ENCODE assay signal across 17 cellular contexts in the genomic region with DNA sequence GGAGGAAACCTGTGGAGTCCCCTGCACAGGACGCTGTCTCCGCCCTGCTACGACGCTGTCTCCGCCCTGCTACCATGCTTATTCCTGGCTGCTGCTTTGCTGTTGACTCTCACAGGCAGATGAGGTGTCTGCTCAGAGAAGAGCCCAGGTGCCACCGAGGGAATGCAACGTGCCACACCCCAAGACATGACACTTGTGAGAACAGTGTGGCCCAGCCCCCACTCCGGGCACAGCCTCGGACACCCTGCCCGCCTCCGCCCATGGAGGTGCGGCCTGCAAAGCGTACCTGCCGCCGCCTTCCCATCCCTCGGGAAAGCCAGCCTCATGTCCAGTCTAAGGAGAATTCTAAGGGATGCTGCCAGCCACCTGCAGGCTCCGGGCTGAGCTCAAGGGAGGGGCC. TPM values are rescaled to one million over a fixed set of nuclear protein-coding genes. Genes with fewer than 3 reads are reported as not detected.
DNase-seq lines count a peak whose midpoint lies in the region; ATAC-seq and TF ChIP-seq lines count a peak whose summit lies in the region.
"Had no signal": no experiment of that assay in that cellular context is flagged by ENCODE, and none has a peak within 500 bp of the region (broad histone marks: within the 10 kb centered on the region; RNA-seq: fewer than 3 reads in every experiment).

No MANE protein-coding gene starts in this region.

- H3K9me3 Mint-ChIP-seq in WTC11, result no peaks in the 10 kb centered on the region

- H3K36me3 Mint-ChIP-seq in WTC11, result no peaks in the 10 kb centered on the region
- H3K36me3 Mint-ChIP-seq: CD4-positive, alpha-beta memory T cell had no signal

- no peak for TF ChIP-seq CTCF in WTC11 (IDR thresholded peaks at IDR 0.05)

- peaks cover 11% of the 10 kb centered on the region for H3K4me1 Mint-ChIP-seq in WTC11

- POLR2A ChIA-PET in WTC11 (lab: Charles Lee), result no interaction called here

- no peak overlapping the region for H3K4me3 Mint-ChIP-seq in WTC11
- H3K4me3 Mint-ChIP-seq: B cell; CD4-positive, alpha-beta memory T cell had no signal

- peak; percentile 37 for DNase-seq in DMS153 treated with DMSO at 0.1 percent for 48 hours (lab: John Stamatoyannopoulos, UW; ENCODE audit: unreplicated experiment)
- no peak for DNase-seq in DMS153 (lab: John Stamatoyannopoulos, UW)
- DNase-seq in HT-29 (ENCODE audit: low spot score), result peak; percentile 59
- peak; percentile 51 for DNase-seq in NCI-H69 (lab: John Stamatoyannopoulos, UW)
- DNase-seq in left colon, result peak; percentile 41 to 46
- no peak for DNase-seq in stimulated activated CD4-positive, alpha-beta T cell treated with anti-CD3 and anti-CD28 coated beads, Interleukin-4, amount 100 ng/mL, for 24 hours
- no peak for DNase-seq in WTC11 (ENCODE audit: low spot score)
- DNase-seq: GF-D8; NCI-H2029; NCI-H446 treated with DMSO at 0.1 percent for 48 hours; NK-92 treated with Interleukin-12 subunit alpha and Interleukin-12 subunit beta, amount 100 ng/mL, for 24 hours; OCI-M1; T-helper 2 cell had no signal

- CTCF ChIA-PET in WTC11 (lab: Charles Lee), result interaction anchor here (1.0 to 2.2 kb wide), 2 partner anchors 13 to 72 kb away, joined by 3 to 20 read pairs; a partner anchor contains a TSS

- peak; percentile 85 for ATAC-seq in left colon
- ATAC-seq in WTC11, result no peak
- no peak for ATAC-seq in HG03108 (IDR thresholded peaks at IDR 0.05; ENCODE audit: unreplicated experiment)

- intact Hi-C loops in left colon (cut with DNase I, micrococcal nuclease), result loop anchor here in 1 of 2 donors (10.0 kb wide), 1 partner anchor 116 kb away; no protein-coding TSS in a partner anchor

- H3K27me3 Mint-ChIP-seq in WTC11 (ENCODE audit: low read depth), result no peaks in the 10 kb centered on the region
- H3K27me3 Mint-ChIP-seq: B cell; CD4-positive, alpha-beta memory T cell had no signal

- no peak overlapping the region for H3K27ac Mint-ChIP-seq in WTC11
- H3K27ac Mint-ChIP-seq: B cell had no signal

TF ChIP-seq in WTC11, 78 proteins besides CTCF, POLR2A, EP300 and RAD21:
- TF ChIP-seq NR3C1 (CRISPR knock-in tag; conservative IDR thresholded peaks at IDR 0.05; ENCODE audit: low read depth), result no peak
- no peak for TF ChIP-seq CREB1 (CRISPR knock-in tag; IDR thresholded peaks at IDR 0.05)
- TF ChIP-seq, protein P1, sequence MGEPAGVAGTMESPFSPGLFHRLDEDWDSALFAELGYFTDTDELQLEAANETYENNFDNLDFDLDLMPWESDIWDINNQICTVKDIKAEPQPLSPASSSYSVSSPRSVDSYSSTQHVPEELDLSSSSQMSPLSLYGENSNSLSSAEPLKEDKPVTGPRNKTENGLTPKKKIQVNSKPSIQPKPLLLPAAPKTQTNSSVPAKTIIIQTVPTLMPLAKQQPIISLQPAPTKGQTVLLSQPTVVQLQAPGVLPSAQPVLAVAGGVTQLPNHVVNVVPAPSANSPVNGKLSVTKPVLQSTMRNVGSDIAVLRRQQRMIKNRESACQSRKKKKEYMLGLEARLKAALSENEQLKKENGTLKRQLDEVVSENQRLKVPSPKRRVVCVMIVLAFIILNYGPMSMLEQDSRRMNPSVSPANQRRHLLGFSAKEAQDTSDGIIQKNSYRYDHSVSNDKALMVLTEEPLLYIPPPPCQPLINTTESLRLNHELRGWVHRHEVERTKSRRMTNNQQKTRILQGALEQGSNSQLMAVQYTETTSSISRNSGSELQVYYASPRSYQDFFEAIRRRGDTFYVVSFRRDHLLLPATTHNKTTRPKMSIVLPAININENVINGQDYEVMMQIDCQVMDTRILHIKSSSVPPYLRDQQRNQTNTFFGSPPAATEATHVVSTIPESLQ (CRISPR knock-in tag; IDR thresholded peaks at IDR 0.05), result no peak
- TF ChIP-seq, protein P2, sequence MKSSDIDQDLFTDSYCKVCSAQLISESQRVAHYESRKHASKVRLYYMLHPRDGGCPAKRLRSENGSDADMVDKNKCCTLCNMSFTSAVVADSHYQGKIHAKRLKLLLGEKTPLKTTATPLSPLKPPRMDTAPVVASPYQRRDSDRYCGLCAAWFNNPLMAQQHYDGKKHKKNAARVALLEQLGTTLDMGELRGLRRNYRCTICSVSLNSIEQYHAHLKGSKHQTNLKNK (CRISPR knock-in tag; IDR thresholded peaks at IDR 0.05), result no peak
- TF ChIP-seq, protein P3, sequence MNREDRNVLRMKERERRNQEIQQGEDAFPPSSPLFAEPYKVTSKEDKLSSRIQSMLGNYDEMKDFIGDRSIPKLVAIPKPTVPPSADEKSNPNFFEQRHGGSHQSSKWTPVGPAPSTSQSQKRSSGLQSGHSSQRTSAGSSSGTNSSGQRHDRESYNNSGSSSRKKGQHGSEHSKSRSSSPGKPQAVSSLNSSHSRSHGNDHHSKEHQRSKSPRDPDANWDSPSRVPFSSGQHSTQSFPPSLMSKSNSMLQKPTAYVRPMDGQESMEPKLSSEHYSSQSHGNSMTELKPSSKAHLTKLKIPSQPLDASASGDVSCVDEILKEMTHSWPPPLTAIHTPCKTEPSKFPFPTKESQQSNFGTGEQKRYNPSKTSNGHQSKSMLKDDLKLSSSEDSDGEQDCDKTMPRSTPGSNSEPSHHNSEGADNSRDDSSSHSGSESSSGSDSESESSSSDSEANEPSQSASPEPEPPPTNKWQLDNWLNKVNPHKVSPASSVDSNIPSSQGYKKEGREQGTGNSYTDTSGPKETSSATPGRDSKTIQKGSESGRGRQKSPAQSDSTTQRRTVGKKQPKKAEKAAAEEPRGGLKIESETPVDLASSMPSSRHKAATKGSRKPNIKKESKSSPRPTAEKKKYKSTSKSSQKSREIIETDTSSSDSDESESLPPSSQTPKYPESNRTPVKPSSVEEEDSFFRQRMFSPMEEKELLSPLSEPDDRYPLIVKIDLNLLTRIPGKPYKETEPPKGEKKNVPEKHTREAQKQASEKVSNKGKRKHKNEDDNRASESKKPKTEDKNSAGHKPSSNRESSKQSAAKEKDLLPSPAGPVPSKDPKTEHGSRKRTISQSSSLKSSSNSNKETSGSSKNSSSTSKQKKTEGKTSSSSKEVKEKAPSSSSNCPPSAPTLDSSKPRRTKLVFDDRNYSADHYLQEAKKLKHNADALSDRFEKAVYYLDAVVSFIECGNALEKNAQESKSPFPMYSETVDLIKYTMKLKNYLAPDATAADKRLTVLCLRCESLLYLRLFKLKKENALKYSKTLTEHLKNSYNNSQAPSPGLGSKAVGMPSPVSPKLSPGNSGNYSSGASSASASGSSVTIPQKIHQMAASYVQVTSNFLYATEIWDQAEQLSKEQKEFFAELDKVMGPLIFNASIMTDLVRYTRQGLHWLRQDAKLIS (CRISPR knock-in tag; IDR thresholded peaks at IDR 0.05; ENCODE audit: borderline replicate concordance), result no peak

RNA-seq across cellular contexts. Expression of a gene that starts 15.6 kb away (rescaled TPM):
- total RNA-seq in HT-29 (2014; rRNA removed; shearing (Covaris generic)), result 88.8 and 98.8 TPM in 2 replicates
- total RNA-seq in left colon (10 to 100 TPM in 1 of 2 donors, 1 to 10 TPM in 1; 8.1 to 10.6 TPM), WTC11 (2021) (20.0 to 20.8 TPM (median 20.2 TPM) in 3 replicates)

RNA-seq across cellular contexts. Expression of a gene that starts 23.9 kb away (rescaled TPM):
- 197 and 202 TPM in 2 replicates for total RNA-seq in HT-29 (2014; rRNA removed; shearing (Covaris generic))
- total RNA-seq in left colon (10 to 100 TPM; 39.5 to 41.0 TPM), WTC11 (2021) (32.5 to 43.3 TPM (median 33.8 TPM) in 3 replicates)

RNA-seq across cellular contexts. Expression of a gene that starts 36.2 kb away (rescaled TPM):
- total RNA-seq in HT-29 (2014; rRNA removed; shearing (Covaris generic)), result 57.4 and 59.7 TPM in 2 replicates
- total RNA-seq in left colon (1 to 10 TPM; 2.3 to 2.8 TPM), WTC11 (2021) (115 to 136 TPM (median 123 TPM) in 3 replicates)
- total RNA-seq: CD4-positive, alpha-beta memory T cell; H4 had no signal

Comparison
In these comparisons a context has a peak if more than half of its experiments do, and no peak if none do; other contexts are left out.
1. DNase-seq: peak in DMS153 treated with DMSO at 0.1 percent for 48 hours (single experiment), HT-29 (single experiment), NCI-H69 (single experiment) and left colon (2 of 2); none in DMS153 (single experiment), stimulated activated CD4-positive, alpha-beta T cell treated with anti-CD3 and anti-CD28 coated beads, Interleukin-4, amount 100 ng/mL, for 24 hours (single experiment) and WTC11 (single experiment).
2. RNA of a gene that starts 36.2 kb away (total RNA-seq): 115 to 136 TPM in WTC11 and 57.4 to 59.7 TPM in HT-29; 2.3 to 2.8 TPM in left colon; every median in the first group is over 10 times any median in the second.